14 cellular contexts compared by ENCODE assay signal in the genomic region with DNA sequence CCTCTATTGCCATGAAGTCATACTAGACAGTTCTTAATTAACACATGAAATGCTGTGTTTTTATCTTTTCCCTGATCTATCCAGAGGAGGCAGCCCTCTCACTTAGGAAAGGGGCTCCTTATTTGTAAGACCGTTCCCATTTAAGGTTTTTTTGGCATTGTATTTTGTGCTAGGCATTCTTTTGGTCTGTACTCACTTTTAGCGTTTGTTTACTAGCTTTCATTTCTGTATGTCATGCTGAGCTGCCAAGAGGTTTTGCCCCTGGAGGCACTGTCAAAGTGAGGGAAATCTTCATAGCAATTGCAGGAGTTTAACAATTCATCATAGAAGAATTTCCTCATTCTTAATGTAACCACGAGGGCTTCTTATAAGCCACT. TPM values are rescaled to one million over a fixed set of nuclear protein-coding genes. Genes with fewer than 3 reads are reported as not detected.
DNase-seq lines count a peak whose midpoint lies in the region; TF ChIP-seq lines count a peak whose summit lies in the region.
"Had no signal": no experiment of that assay in that cellular context is flagged by ENCODE, and none has a peak within 500 bp of the region (broad histone marks: within the 10 kb centered on the region; RNA-seq: fewer than 3 reads in every experiment).

No MANE protein-coding gene starts in this region.

- no peak for TF ChIP-seq CTCF in HFFc6 (IDR thresholded peaks at IDR 0.05)
- TF ChIP-seq CTCF in astrocyte of the spinal cord (IDR thresholded peaks at IDR 0.05; ENCODE audit: low read depth, low read length), result peak; percentile 3
- TF ChIP-seq CTCF in testis (IDR thresholded peaks at IDR 0.05), result no peak

- DNase-seq in HFFc6 (peak; percentile 81), astrocyte of the spinal cord (ENCODE audit: low read depth, low spot score) (peak; percentile 65), iris pigment epithelial cell (ENCODE audit: low read depth) (peak; percentile 88), COLO668 (lab: John Stamatoyannopoulos, UW; ENCODE audit: unreplicated experiment) (no peak), testis (no peak)
- no peak for DNase-seq in activated naive CD8-positive, alpha-beta T cell treated with anti-CD3 and anti-CD28 coated beads for 36 hours
- DNase-seq in CD4-positive, alpha-beta memory T cell, result no peak
- DNase-seq: activated T-cell treated with anti-CD3 and anti-CD28 coated beads, Interleukin-2, amount 50 U/mL, for 48 hours; DND-41; left colon; NCI-H1417 treated with DMSO at 0.1 percent for 48 hours; NCI-H524 treated with DMSO at 0.1 percent for 48 hours; SJCRH30; stimulated activated naive CD4-positive, alpha-beta T cell had no signal

- CTCF ChIA-PET in CD4-positive, alpha-beta memory T cell (lab: Charles Lee; ENCODE audit: partially characterized antibody), result interaction anchor here (1.5 kb wide), 1 partner anchor 15 kb away, joined by 4 read pairs; no protein-coding TSS in a partner anchor

- H3K36me3 ChIP-seq in CD4-positive, alpha-beta memory T cell (ENCODE audit: insufficient read depth, low read length), result peaks cover 72% of the 10 kb centered on the region
- H3K36me3 ChIP-seq in testis (ENCODE audit: low read depth, missing control alignments), result no peaks in the 10 kb centered on the region

- H3K27me3 Mint-ChIP-seq in HFFc6 (ENCODE audit: insufficient read depth), result no peaks in the 10 kb centered on the region; the same call in 1 of the 2 replicates
- no peaks in the 10 kb centered on the region for H3K27me3 Mint-ChIP-seq in activated naive CD8-positive, alpha-beta T cell treated with anti-CD3 and anti-CD28 coated beads for 36 hours
- no peaks in the 10 kb centered on the region for H3K27me3 Mint-ChIP-seq in CD4-positive, alpha-beta memory T cell

- intact Hi-C loops in CD4-positive, alpha-beta memory T cell (cut with micrococcal nuclease), result no loop called here
- intact Hi-C loops in testis (cut with DNase I; ENCODE audit: low total_unique reads), result no loop called here

- H3K27ac Mint-ChIP-seq in HFFc6, result peak overlapping the region; percentile 80
- H3K27ac Mint-ChIP-seq in activated naive CD8-positive, alpha-beta T cell treated with anti-CD3 and anti-CD28 coated beads for 36 hours, result no peak overlapping the region
- H3K27ac Mint-ChIP-seq in CD4-positive, alpha-beta memory T cell, result no peak overlapping the region

- peak overlapping the region; percentile 64 for H3K4me3 Mint-ChIP-seq in HFFc6
- no peak overlapping the region for H3K4me3 Mint-ChIP-seq in activated naive CD8-positive, alpha-beta T cell treated with anti-CD3 and anti-CD28 coated beads for 36 hours
- H3K4me3 Mint-ChIP-seq in CD4-positive, alpha-beta memory T cell, result no peak overlapping the region

- no peaks in the 10 kb centered on the region for H3K27me3 ChIP-seq in CD4-positive, alpha-beta memory T cell (ENCODE audit: insufficient read depth, low read length)
- no peaks in the 10 kb centered on the region for H3K27me3 ChIP-seq in testis
- H3K27me3 ChIP-seq: SJCRH30 had no signal

- no peak for TF ChIP-seq POLR2A in testis (IDR thresholded peaks at IDR 0.05)

- no peak overlapping the region for H3K4me3 ChIP-seq in astrocyte of the spinal cord (ENCODE audit: low read depth, low read length)
- no peak overlapping the region for H3K4me3 ChIP-seq in CD4-positive, alpha-beta memory T cell (ENCODE audit: low read length in 2 of 2)
- H3K4me3 ChIP-seq in testis, result no peak overlapping the region
- H3K4me3 ChIP-seq: SJCRH30 had no signal

- H3K9me3 Mint-ChIP-seq in HFFc6, result no peaks in the 10 kb centered on the region
- H3K9me3 Mint-ChIP-seq in activated naive CD8-positive, alpha-beta T cell treated with anti-CD3 and anti-CD28 coated beads for 36 hours, result peaks cover 7% of the 10 kb centered on the region
- H3K9me3 Mint-ChIP-seq in CD4-positive, alpha-beta memory T cell, result no peaks in the 10 kb centered on the region

- H3K27ac ChIP-seq in CD4-positive, alpha-beta memory T cell (ENCODE audit: low read depth, low read length), result no peak overlapping the region
- H3K27ac ChIP-seq in testis, result no peak overlapping the region
- H3K27ac ChIP-seq: SJCRH30 had no signal

- no peaks in the 10 kb centered on the region for H3K9me3 ChIP-seq in CD4-positive, alpha-beta memory T cell (ENCODE audit: control insufficient read depth in 1 of 2, low read length in 2 of 2)
- no peaks in the 10 kb centered on the region for H3K9me3 ChIP-seq in testis
- H3K9me3 ChIP-seq: SJCRH30 had no signal

- in situ Hi-C loops in astrocyte of the spinal cord (cut with HindIII; ENCODE audit: low sequenced_read_pairs), result no loop called here

- no peaks in the 10 kb centered on the region for H3K4me1 ChIP-seq in CD4-positive, alpha-beta memory T cell (ENCODE audit: insufficient read depth, low read length)
- no peaks in the 10 kb centered on the region for H3K4me1 ChIP-seq in testis
- H3K4me1 ChIP-seq: SJCRH30 had no signal

- H3K4me1 Mint-ChIP-seq in HFFc6 (ENCODE audit: low read depth), result peaks cover 34% of the 10 kb centered on the region
- peaks cover 8% of the 10 kb centered on the region for H3K4me1 Mint-ChIP-seq in activated naive CD8-positive, alpha-beta T cell treated with anti-CD3 and anti-CD28 coated beads for 36 hours
- peaks cover 0 to 6% (median 1%) of the 10 kb centered on the region in 4 donors for H3K4me1 Mint-ChIP-seq in CD4-positive, alpha-beta memory T cell

- 70 to 79% methylated on average over 3 of the region's 3 CpGs for WGBS in testis, 2 donors

- H3K36me3 Mint-ChIP-seq in HFFc6 (ENCODE audit: low read depth), result peaks cover 50% of the 10 kb centered on the region
- H3K36me3 Mint-ChIP-seq in activated naive CD8-positive, alpha-beta T cell treated with anti-CD3 and anti-CD28 coated beads for 36 hours, result peaks cover 50% of the 10 kb centered on the region
- peaks cover 74 to 91% of the 10 kb centered on the region in 2 donors for H3K36me3 Mint-ChIP-seq in CD4-positive, alpha-beta memory T cell

- POLR2A ChIA-PET in CD4-positive, alpha-beta memory T cell (lab: Charles Lee; ENCODE audit: partially characterized antibody), result no interaction called here

RNA-seq across cellular contexts. Expression of gene MTR, which starts 59.5 kb away (rescaled TPM):
- 10 to 100 TPM; 34.0 to 39.2 (median 36.0) TPM for total RNA-seq in HFFc6 (2021; fragmentation: NEBNext Ultra II Directional; extraction: Animal tissue kit (Norgen Biotek cat#: 25700))
- 10 to 100 TPM; 60.2 to 62.8 TPM for total RNA-seq in activated naive CD8-positive, alpha-beta T cell treated with anti-CD3 and anti-CD28 coated beads for 36 hours
- total RNA-seq in CD4-positive, alpha-beta memory T cell, result 10 to 100 TPM; 68.4 to 71.0 TPM
- 10 to 100 TPM in 1 of 2 donors, 1 to 10 TPM in 1; 5.6 to 22.5 TPM for polyA plus RNA-seq in CD4-positive, alpha-beta memory T cell
- total RNA-seq in testis, result 10 to 100 TPM; 54.0 to 65.4 TPM
- polyA plus RNA-seq in testis (ENCODE audit: insufficient read depth, low read depth, low replicate concordance), result 23.4 TPM

Comparison
In these comparisons a context has a peak if more than half of its experiments do, and no peak if none do; other contexts are left out.
1. DNase-seq: peak in HFFc6 (single experiment), astrocyte of the spinal cord (single experiment) and iris pigment epithelial cell (single experiment); none in activated naive CD8-positive, alpha-beta T cell treated with anti-CD3 and anti-CD28 coated beads for 36 hours (single experiment), CD4-positive, alpha-beta memory T cell (0 of 5), COLO668 (single experiment) and testis (single experiment).